ENCODE assay signal across 8 cellular contexts in genomic region chr10:68955414-68955785, GRCh38. TPM values are rescaled to one million over a fixed set of nuclear protein-coding genes. Genes with fewer than 3 reads are reported as not detected.
DNase-seq lines count a peak whose midpoint lies in the region; ATAC-seq, FAIRE-seq and TF ChIP-seq lines count a peak whose summit lies in the region.

No MANE protein-coding gene starts in this region.

- TF ChIP-seq CTCF in CD14-positive monocyte (IDR thresholded peaks at IDR 0.05) (no peak), KMS-11 (conservative IDR thresholded peaks at IDR 0.05; ENCODE audit: low read depth, low read length) (no peak), adrenal gland (IDR thresholded peaks at IDR 0.05) (no peak), HepG2 (CRISPR knock-in tag; IDR thresholded peaks at IDR 0.05) (no peak)

- POLR2A ChIA-PET in HepG2 (lab: Yijun Ruan, JAX): interaction anchor here (1.0 to 2.3 kb wide), 7 partner anchors 13 to 234 kb away, joined by 3 to 9 read pairs (median 5); partner anchors contain the start of genes CCAR1 and DDX50

- H2AFZ ChIP-seq in KMS-11 (ENCODE audit: low read depth) (peak overlapping the region; percentile 80), HepG2 (ENCODE audit: low read length) (peak overlapping the region; percentile 79)

- H3K36me3 ChIP-seq in KMS-11 (ENCODE audit: insufficient read depth): peaks cover 14% of the 10 kb centered on the region; the same call in 1 of the 2 replicates
- peaks cover 0 to 11% of the 10 kb centered on the region in 2 donors for H3K36me3 ChIP-seq in adrenal gland (replicated peaks in 1 of 2)
- peaks cover 2 to 7% of the 10 kb centered on the region in 2 experiments for H3K36me3 ChIP-seq in HepG2 (replicated peaks in 1 of 2; ENCODE audit: control insufficient read depth in 1 of 2, insufficient read depth in 2 of 2, low read length in 2 of 2)
- H3K36me3 ChIP-seq in thymus (ENCODE audit: control insufficient read depth, insufficient read depth): peaks cover 7% of the 10 kb centered on the region

- H3K27ac Mint-ChIP-seq in CD14-positive monocyte: peak overlapping the region; percentile 99 to 100 (median 100)

- H3K4me1 ChIP-seq in KMS-11 (ENCODE audit: low read depth, poor library complexity, severe bottlenecking) (peaks cover 36% of the 10 kb centered on the region), adrenal gland (replicated peaks in 1 of 2) (peaks cover 6 to 23% of the 10 kb centered on the region in 2 donors), HepG2 (ENCODE audit: insufficient read depth, low read length) (peaks cover 30% of the 10 kb centered on the region), thymus (ENCODE audit: control insufficient read depth, insufficient read depth, low read length) (peaks cover 10% of the 10 kb centered on the region)

- no peak for TF ChIP-seq RAD21 in HepG2 (CRISPR knock-in tag; IDR thresholded peaks at IDR 0.05)

- BruUV-seq in HepG2 (replicated peaks; lab: Mats Ljungman, UMichigan): TSS peak; percentile 89

- peak; percentile 2 for ATAC-seq in GM19372 (IDR thresholded peaks at IDR 0.05; ENCODE audit: low read depth, unreplicated experiment)
- peak; percentile 19 for ATAC-seq in HepG2

- 5 to 7% (median 6%) methylated on average over 12 of the region's 12 CpGs for WGBS in adrenal gland, 4 donors
- under 1% methylated on average over 12 of the region's 12 CpGs for WGBS in HepG2 (ENCODE audit: low lambda C conversion rate)
- WGBS in thymus: 7% methylated on average over 12 of the region's 12 CpGs

- H3K4me2 ChIP-seq in KMS-11: peak overlapping the region; percentile 95
- H3K4me2 ChIP-seq in HepG2 (ENCODE audit: low read depth, low read length): peak overlapping the region; percentile 95

- H3K4me3 ChIP-seq in KMS-11 (IDR thresholded peaks at IDR 0.05; ENCODE audit: insufficient read depth, low read depth, low read length) (no peak overlapping the region), adrenal gland (peak overlapping the region; percentile 25 to 88 (median 57)), HepG2 (replicated peaks in 1 of 3; ENCODE audit: insufficient read depth in 1 of 3, low read depth in 2 of 3, low read length in 3 of 3) (peak overlapping the region; percentile 66 to 96 (median 90)), thymus (ENCODE audit: low read length) (peak overlapping the region; percentile 92)

- CTCF ChIA-PET in HepG2 (lab: Yijun Ruan, JAX; ENCODE audit: low intra/inter-chr PET ratio, low total read pairs): no interaction called here

- H4K20me1 ChIP-seq in KMS-11 (ENCODE audit: insufficient read depth) (peaks cover 24% of the 10 kb centered on the region), HepG2 (ENCODE audit: insufficient read depth, low read length) (peaks cover 22% of the 10 kb centered on the region)

- peaks cover 0 to 3% (median 2%) of the 10 kb centered on the region in 3 donors for H3K27me3 Mint-ChIP-seq in CD14-positive monocyte (ENCODE audit: low read depth in 3 of 3)

- H3K27ac ChIP-seq in KMS-11: peak overlapping the region; percentile 91
- H3K27ac ChIP-seq in adrenal gland: peak overlapping the region; percentile 73 to 98 (median 91)
- peak overlapping the region; percentile 91 for H3K27ac ChIP-seq in HepG2 (ENCODE audit: extremely low read length, insufficient read depth, low read length)
- peak overlapping the region; percentile 94 for H3K27ac ChIP-seq in thymus (ENCODE audit: low read depth)

- FAIRE-seq in HepG2 (lab: Jason Lieb, UNC): no peak

- DNase-seq in CD14-positive monocyte (ENCODE audit: low spot score): no peak
- DNase-seq in adrenal gland: peak in 2 of 7 donors; percentile 11 to 29
- no peak for DNase-seq in HepG2 (ENCODE audit: low spot score)
- DNase-seq in NCI-H2171 treated with DMSO at 0.1 percent for 48 hours (lab: John Stamatoyannopoulos, UW): no peak
- no peak for DNase-seq in cerebellar cortex (ENCODE audit: low spot score)

- intact Hi-C loops in CD14-positive monocyte (cut with micrococcal nuclease) (loop anchor here in 1 of 2 donors (5.0 kb wide), 1 partner anchor 167 kb away; the partner anchor contains the start of gene VPS26A), adrenal gland (cut with DNase I) (no loop called here), HepG2 (cut with micrococcal nuclease; ENCODE audit: unreplicated experiment) (loop anchor here (1.0 to 5.0 kb wide), 2 partner anchors 54 to 137 kb away; partner anchors contain the start of gene DDX50)

- H3K79me2 ChIP-seq in KMS-11 (ENCODE audit: insufficient read depth, low read depth) (peaks cover 45% of the 10 kb centered on the region), HepG2 (ENCODE audit: insufficient read depth, low read length) (peaks cover 50% of the 10 kb centered on the region)

- H3K9me3 ChIP-seq in adrenal gland (replicated peaks in 1 of 3) (no peaks in the 10 kb centered on the region), HepG2 (ENCODE audit: low read length) (no peaks in the 10 kb centered on the region), thymus (ENCODE audit: control insufficient read depth) (no peaks in the 10 kb centered on the region)

- peaks cover 11 to 14% of the 10 kb centered on the region in 2 donors for H3K36me3 Mint-ChIP-seq in CD14-positive monocyte

- in situ Hi-C loops in HepG2 (cut with HindIII; ENCODE audit: extremely low pct_ligation_motif_present, low pct_unique_long_range_greater_than_20kb): no loop called here

- peak overlapping the region; percentile 99 to 100 for H3K4me3 Mint-ChIP-seq in CD14-positive monocyte

- peaks cover 0 to 5% (median 0%) of the 10 kb centered on the region in 7 donors for H3K9me3 Mint-ChIP-seq in CD14-positive monocyte

- TF ChIP-seq EP300 in HepG2 (IDR thresholded peaks at IDR 0.05; ENCODE audit: low read depth in 2 of 2, low read length in 2 of 2) (no peak), HepG2 (CRISPR knock-in tag; IDR thresholded peaks at IDR 0.05; ENCODE audit: borderline replicate concordance) (no peak)

- H3K4me1 Mint-ChIP-seq in CD14-positive monocyte: peaks cover 26% of the 10 kb centered on the region

- H3K9ac ChIP-seq in KMS-11 (peak overlapping the region; percentile 100), HepG2 (ENCODE audit: insufficient read depth, low read depth, low read length) (peak overlapping the region; percentile 97)

- TF ChIP-seq POLR2A in adrenal gland (IDR thresholded peaks at IDR 0.05) (no peak), HepG2 (IDR thresholded peaks at IDR 0.05; ENCODE audit: insufficient read depth in 1 of 2, low read depth in 2 of 2, low read length in 2 of 2) (no peak)

- H3K27me3 ChIP-seq in KMS-11 (ENCODE audit: insufficient read depth, low read depth) (no peaks in the 10 kb centered on the region), adrenal gland (no peaks in the 10 kb centered on the region), HepG2 (ENCODE audit: control insufficient read depth in 1 of 2, insufficient read depth in 2 of 2, low read length in 2 of 2) (no peaks in the 10 kb centered on the region; a peak in 1 of 5 replicates), thymus (ENCODE audit: control insufficient read depth, insufficient read depth) (no peaks in the 10 kb centered on the region)

RNA-seq across cellular contexts. Expression of gene DDX21, which starts 0.6 kb away (rescaled TPM):
- polyA plus RNA-seq in CD14-positive monocyte: 10 to 100 TPM in 1 of 2 donors, 1 to 10 TPM in 1; 9.8 to 13.6 TPM
- 10 to 100 TPM; 18.0 to 86.8 (median 40.0) TPM for total RNA-seq in adrenal gland
- polyA plus RNA-seq in adrenal gland: 10 to 100 TPM; 14.2 to 89.0 (median 15.4) TPM
- 147 and 243 TPM in 2 replicates for total RNA-seq in HepG2 (2016; rRNA removed; fragmentation: Illumina TruSeq; extraction: Trizol)
- 18.5 and 21.4 TPM in 2 replicates for total RNA-seq in HepG2 (2016; cell fraction: cytosol; rRNA removed; fragmentation: Illumina TruSeq; extraction: Trizol; ENCODE audit: low read depth)
- 150 and 235 TPM in 2 replicates for total RNA-seq in HepG2 (2016; cell fraction: insoluble cytoplasmic fraction; rRNA removed; fragmentation: Illumina TruSeq; extraction: Trizol)
- total RNA-seq in HepG2 (2016; cell fraction: membrane; rRNA removed; fragmentation: Illumina TruSeq; extraction: Trizol): 41.7 and 49.4 TPM in 2 replicates
- total RNA-seq in HepG2 (2016; cell fraction: nucleus; rRNA removed; fragmentation: Illumina TruSeq; extraction: Trizol): 84.4 and 87.8 TPM in 2 replicates
- 44.6 and 52.5 TPM in 2 replicates for polyA plus RNA-seq in HepG2 (2011; rRNA removed)
- 26.0 and 44.8 TPM in 2 replicates for polyA plus RNA-seq in HepG2 (2011; cell fraction: cytosol; rRNA removed)
- 12.2 and 19.6 TPM in 2 replicates for polyA plus RNA-seq in HepG2 (2011; cell fraction: nucleus; rRNA removed)
- polyA plus RNA-seq in HepG2 (2012): 81.8 and 92.3 TPM in 2 replicates
- 3.2 and 3.7 TPM in 2 replicates for polyA plus RNA-seq in HepG2 (2016; cell fraction: cytosol; fragmentation: Illumina TruSeq; extraction: Trizol; ENCODE audit: low read depth)
- 164 and 173 TPM in 2 replicates for polyA plus RNA-seq in HepG2 (2016; cell fraction: insoluble cytoplasmic fraction; fragmentation: Illumina TruSeq; extraction: Trizol; ENCODE audit: low read depth)
- 12.7 and 16.7 TPM in 2 replicates for polyA plus RNA-seq in HepG2 (2016; cell fraction: membrane; fragmentation: Illumina TruSeq; extraction: Trizol; ENCODE audit: low read depth)
- polyA plus RNA-seq in HepG2 (2016; cell fraction: nucleus; fragmentation: Illumina TruSeq; extraction: Trizol; ENCODE audit: insufficient read depth, low read depth): 79.6 and 82.3 TPM in 2 replicates
- 27.9 and 56.7 TPM in 2 replicates for polyA minus RNA-seq in HepG2 (2011; rRNA and poly(A)+ RNA removed; ENCODE audit: low replicate concordance)
- 59.1 and 64.1 TPM in 2 replicates for polyA minus RNA-seq in HepG2 (2011; cell fraction: cytosol; rRNA and poly(A)+ RNA removed)
- polyA minus RNA-seq in HepG2 (2011; cell fraction: nucleus; rRNA and poly(A)+ RNA removed): 33.7 and 45.9 TPM in 2 replicates
- 28.8 TPM for polyA plus RNA-seq in thymus

RNA-seq across cellular contexts. Expression of gene KIFBP, which starts 33.2 kb away (rescaled TPM):
- polyA plus RNA-seq in CD14-positive monocyte (1 to 10 TPM in 1 of 2 donors, under 1 TPM in 1; 0.52 to 1.4 TPM), adrenal gland (10 to 100 TPM; 15.1 to 60.4 (median 16.2) TPM), HepG2 (2011; rRNA removed) (10.3 and 13.0 TPM in 2 replicates), thymus (25.6 TPM)
- total RNA-seq in adrenal gland (10 to 100 TPM; 28.4 to 76.2 (median 41.0) TPM), HepG2 (2016; rRNA removed; fragmentation: Illumina TruSeq; extraction: Trizol) (21.9 and 29.9 TPM in 2 replicates)
- total RNA-seq in HepG2 (2016; cell fraction: cytosol; rRNA removed; fragmentation: Illumina TruSeq; extraction: Trizol; ENCODE audit: low read depth): 2.1 and 3.2 TPM in 2 replicates
- 22.5 and 30.2 TPM in 2 replicates for total RNA-seq in HepG2 (2016; cell fraction: insoluble cytoplasmic fraction; rRNA removed; fragmentation: Illumina TruSeq; extraction: Trizol)
- total RNA-seq in HepG2 (2016; cell fraction: membrane; rRNA removed; fragmentation: Illumina TruSeq; extraction: Trizol): 5.7 and 6.6 TPM in 2 replicates
- 14.0 and 14.4 TPM in 2 replicates for total RNA-seq in HepG2 (2016; cell fraction: nucleus; rRNA removed; fragmentation: Illumina TruSeq; extraction: Trizol)
- polyA plus RNA-seq in HepG2 (2011; cell fraction: cytosol; rRNA removed): 6.1 and 10.0 TPM in 2 replicates
- polyA plus RNA-seq in HepG2 (2011; cell fraction: nucleus; rRNA removed): 8.3 and 8.5 TPM in 2 replicates
- 11.3 and 12.4 TPM in 2 replicates for polyA plus RNA-seq in HepG2 (2012)
- 1.2 and 1.3 TPM in 2 replicates for polyA plus RNA-seq in HepG2 (2016; cell fraction: cytosol; fragmentation: Illumina TruSeq; extraction: Trizol; ENCODE audit: low read depth)
- polyA plus RNA-seq in HepG2 (2016; cell fraction: insoluble cytoplasmic fraction; fragmentation: Illumina TruSeq; extraction: Trizol; ENCODE audit: low read depth): 28.3 and 31.0 TPM in 2 replicates
- 2.6 and 3.7 TPM in 2 replicates for polyA plus RNA-seq in HepG2 (2016; cell fraction: membrane; fragmentation: Illumina TruSeq; extraction: Trizol; ENCODE audit: low read depth)
- 18.9 and 22.7 TPM in 2 replicates for polyA plus RNA-seq in HepG2 (2016; cell fraction: nucleus; fragmentation: Illumina TruSeq; extraction: Trizol; ENCODE audit: insufficient read depth, low read depth)
- polyA minus RNA-seq in HepG2 (2011; rRNA and poly(A)+ RNA removed; ENCODE audit: low replicate concordance): 4.7 and 10.6 TPM in 2 replicates
- 10.0 and 13.3 TPM in 2 replicates for polyA minus RNA-seq in HepG2 (2011; cell fraction: cytosol; rRNA and poly(A)+ RNA removed)
- 13.7 and 14.5 TPM in 2 replicates for polyA minus RNA-seq in HepG2 (2011; cell fraction: nucleus; rRNA and poly(A)+ RNA removed)

RNA-seq across cellular contexts. Expression of gene DDX50, which starts 54.3 kb away (rescaled TPM):
- polyA plus RNA-seq in CD14-positive monocyte: 10 to 100 TPM; 14.2 to 17.0 TPM
- total RNA-seq in adrenal gland: 10 to 100 TPM; 14.2 to 35.7 (median 30.9) TPM
- polyA plus RNA-seq in adrenal gland: 10 to 100 TPM; 13.3 to 44.4 (median 18.7) TPM
- 38.2 and 56.3 TPM in 2 replicates for total RNA-seq in HepG2 (2016; rRNA removed; fragmentation: Illumina TruSeq; extraction: Trizol)
- 16.6 and 20.4 TPM in 2 replicates for total RNA-seq in HepG2 (2016; cell fraction: cytosol; rRNA removed; fragmentation: Illumina TruSeq; extraction: Trizol; ENCODE audit: low read depth)
- total RNA-seq in HepG2 (2016; cell fraction: insoluble cytoplasmic fraction; rRNA removed; fragmentation: Illumina TruSeq; extraction: Trizol): 37.0 and 56.8 TPM in 2 replicates
- total RNA-seq in HepG2 (2016; cell fraction: membrane; rRNA removed; fragmentation: Illumina TruSeq; extraction: Trizol): 24.5 and 27.0 TPM in 2 replicates
- 22.3 and 24.6 TPM in 2 replicates for total RNA-seq in HepG2 (2016; cell fraction: nucleus; rRNA removed; fragmentation: Illumina TruSeq; extraction: Trizol)
- polyA plus RNA-seq in HepG2 (2011; rRNA removed): 15.6 and 19.0 TPM in 2 replicates
- polyA plus RNA-seq in HepG2 (2011; cell fraction: cytosol; rRNA removed): 12.3 and 16.8 TPM in 2 replicates
- 4.8 and 6.0 TPM in 2 replicates for polyA plus RNA-seq in HepG2 (2011; cell fraction: nucleus; rRNA removed)
- 20.8 and 24.9 TPM in 2 replicates for polyA plus RNA-seq in HepG2 (2012)
- polyA plus RNA-seq in HepG2 (2016; cell fraction: cytosol; fragmentation: Illumina TruSeq; extraction: Trizol; ENCODE audit: low read depth): 6.2 and 7.1 TPM in 2 replicates
- polyA plus RNA-seq in HepG2 (2016; cell fraction: insoluble cytoplasmic fraction; fragmentation: Illumina TruSeq; extraction: Trizol; ENCODE audit: low read depth): 36.2 and 40.9 TPM in 2 replicates
- polyA plus RNA-seq in HepG2 (2016; cell fraction: membrane; fragmentation: Illumina TruSeq; extraction: Trizol; ENCODE audit: low read depth): 11.5 and 13.8 TPM in 2 replicates
- polyA plus RNA-seq in HepG2 (2016; cell fraction: nucleus; fragmentation: Illumina TruSeq; extraction: Trizol; ENCODE audit: insufficient read depth, low read depth): 18.0 and 19.8 TPM in 2 replicates
- 10.3 and 11.2 TPM in 2 replicates for polyA minus RNA-seq in HepG2 (2011; rRNA and poly(A)+ RNA removed; ENCODE audit: low replicate concordance)
- polyA minus RNA-seq in HepG2 (2011; cell fraction: cytosol; rRNA and poly(A)+ RNA removed): 14.9 and 18.9 TPM in 2 replicates
- 13.7 and 14.5 TPM in 2 replicates for polyA minus RNA-seq in HepG2 (2011; cell fraction: nucleus; rRNA and poly(A)+ RNA removed)
- 40.0 TPM for polyA plus RNA-seq in thymus
